1 cellular context compared by ENCODE assay signal in genomic region chr19:15679089-15679488, GRCh38.
A peak's percentile ranks its signal among the peaks of the same experiment; 100 is the strongest.
TF ChIP-seq lines count a peak whose summit lies in the region.

No MANE protein-coding gene starts in this region.

TF ChIP-seq in HepG2, 621 proteins besides CTCF, POLR2A, EP300 and RAD21:
- TF ChIP-seq ZNF329 (CRISPR knock-in tag; IDR thresholded peaks at IDR 0.05; ENCODE audit: low read depth) (peak; percentile 98), SNRNP70 (IDR thresholded peaks at IDR 0.05; ENCODE audit: low read depth, low read length) (no peak), HOXA5 (CRISPR knock-in tag; IDR thresholded peaks at IDR 0.05) (no peak), NR2F1 (CRISPR knock-in tag; IDR thresholded peaks at IDR 0.05) (no peak), ZNF205 (CRISPR knock-in tag; IDR thresholded peaks at IDR 0.05) (no peak), NFATC3 (CRISPR knock-in tag; IDR thresholded peaks at IDR 0.05) (no peak), HNF4G (IDR thresholded peaks at IDR 0.05; ENCODE audit: borderline replicate concordance, low read depth, low read length) (no peak), HNF4G (CRISPR knock-in tag; IDR thresholded peaks at IDR 0.05; ENCODE audit: borderline replicate concordance, low read depth) (no peak), PLSCR1 (CRISPR knock-in tag; IDR thresholded peaks at IDR 0.05; ENCODE audit: borderline replicate concordance) (no peak)
TF ChIP-seq in HepG2: peak in this region for 1.
